ENCODE assay signal across 1 cellular context in the genomic region with DNA sequence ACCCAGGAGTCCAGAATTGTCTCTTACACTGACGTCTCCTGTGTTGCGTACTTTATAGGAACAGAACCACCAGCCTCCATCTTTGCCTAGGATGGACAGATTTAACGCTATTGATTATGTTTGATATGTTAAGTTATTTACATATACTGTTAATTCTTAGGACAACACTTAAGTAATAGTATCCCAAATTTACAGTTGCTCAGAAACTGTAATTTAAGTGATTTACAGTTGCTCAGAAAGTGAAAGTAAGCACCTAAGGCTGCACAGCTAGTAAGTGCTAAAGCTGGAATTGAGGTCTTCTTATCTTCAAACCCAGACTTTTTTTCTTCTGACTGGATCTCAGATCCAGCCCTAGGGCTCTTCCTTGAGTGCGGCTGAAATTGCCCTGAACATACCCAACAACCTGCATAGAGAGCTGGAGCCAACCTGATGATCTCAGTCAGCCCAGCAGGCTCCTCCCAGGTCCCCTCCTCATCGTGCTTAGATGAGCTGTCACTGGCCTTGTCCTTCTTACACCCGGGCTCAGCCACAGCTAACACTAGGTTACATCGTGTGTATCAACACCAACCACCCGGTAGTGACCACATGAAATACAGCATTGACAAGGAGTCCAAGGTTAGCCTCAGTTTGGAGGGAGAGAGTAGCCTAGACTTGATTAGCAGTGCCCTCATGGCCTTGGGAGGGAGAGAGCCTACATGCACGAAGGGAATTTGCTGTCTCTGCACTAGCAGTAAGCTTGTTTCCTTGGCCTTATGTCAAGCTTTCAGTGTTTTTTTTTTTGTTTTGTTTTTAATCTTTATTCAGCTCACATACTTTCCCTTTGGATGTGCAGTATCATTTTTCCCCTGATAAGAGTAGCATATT.
TF ChIP-seq lines count a peak whose summit lies in the region.

No MANE protein-coding gene starts in this region.

TF ChIP-seq in HepG2, 621 proteins besides CTCF, POLR2A, EP300 and RAD21 (continued from another document and continues in another):
- TF ChIP-seq ZNF883 (CRISPR knock-in tag; IDR thresholded peaks at IDR 0.05; ENCODE audit: not compliant biosample characterization) (peak; percentile 65), IRF2 (CRISPR knock-in tag; IDR thresholded peaks at IDR 0.05) (peak; percentile 98), SRSF9 (IDR thresholded peaks at IDR 0.05; ENCODE audit: borderline replicate concordance, insufficient read depth, low read depth, low read length, poor library complexity, severe bottlenecking) (no peak), ZNF780A (CRISPR knock-in tag; IDR thresholded peaks at IDR 0.05) (peak; percentile 75; the same call in 1 of the 2 replicates), ZNF850 (CRISPR knock-in tag; conservative IDR thresholded peaks at IDR 0.05) (no peak), SOX5 (CRISPR knock-in tag; IDR thresholded peaks at IDR 0.05; ENCODE audit: borderline replicate concordance) (peak; percentile 86), SOX13 (IDR thresholded peaks at IDR 0.05) (no peak), SOX13 (CRISPR knock-in tag; conservative IDR thresholded peaks at IDR 0.05 in 1 of 2, IDR thresholded peaks at IDR 0.05 in 1 of 2) (peak in 1 of 2 experiments; percentile 89; a peak in 2 of 4 replicates), RARA (CRISPR knock-in tag; IDR thresholded peaks at IDR 0.05) (peak; percentile 87), ZNF274 (CRISPR knock-in tag; IDR thresholded peaks at IDR 0.05) (peak; percentile 68; the same call in 1 of the 2 replicates), ZNF263 (CRISPR knock-in tag; IDR thresholded peaks at IDR 0.05) (peak; percentile 98), SETDB1 (CRISPR knock-in tag; IDR thresholded peaks at IDR 0.05; ENCODE audit: borderline replicate concordance) (no peak), ZNF777 (CRISPR knock-in tag; IDR thresholded peaks at IDR 0.05) (0 out of 2 replicates have a peak, but pooled peaks have one; percentile 20), ZNF180 (CRISPR knock-in tag; IDR thresholded peaks at IDR 0.05; ENCODE audit: borderline replicate concordance, low read depth) (no peak)
- TF ChIP-seq, protein P1, sequence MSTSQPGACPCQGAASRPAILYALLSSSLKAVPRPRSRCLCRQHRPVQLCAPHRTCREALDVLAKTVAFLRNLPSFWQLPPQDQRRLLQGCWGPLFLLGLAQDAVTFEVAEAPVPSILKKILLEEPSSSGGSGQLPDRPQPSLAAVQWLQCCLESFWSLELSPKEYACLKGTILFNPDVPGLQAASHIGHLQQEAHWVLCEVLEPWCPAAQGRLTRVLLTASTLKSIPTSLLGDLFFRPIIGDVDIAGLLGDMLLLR (CRISPR knock-in tag; IDR thresholded peaks at IDR 0.05) = 0 out of 2 replicates have a peak, but pooled peaks have one; percentile 39
- TF ChIP-seq, protein P2, sequence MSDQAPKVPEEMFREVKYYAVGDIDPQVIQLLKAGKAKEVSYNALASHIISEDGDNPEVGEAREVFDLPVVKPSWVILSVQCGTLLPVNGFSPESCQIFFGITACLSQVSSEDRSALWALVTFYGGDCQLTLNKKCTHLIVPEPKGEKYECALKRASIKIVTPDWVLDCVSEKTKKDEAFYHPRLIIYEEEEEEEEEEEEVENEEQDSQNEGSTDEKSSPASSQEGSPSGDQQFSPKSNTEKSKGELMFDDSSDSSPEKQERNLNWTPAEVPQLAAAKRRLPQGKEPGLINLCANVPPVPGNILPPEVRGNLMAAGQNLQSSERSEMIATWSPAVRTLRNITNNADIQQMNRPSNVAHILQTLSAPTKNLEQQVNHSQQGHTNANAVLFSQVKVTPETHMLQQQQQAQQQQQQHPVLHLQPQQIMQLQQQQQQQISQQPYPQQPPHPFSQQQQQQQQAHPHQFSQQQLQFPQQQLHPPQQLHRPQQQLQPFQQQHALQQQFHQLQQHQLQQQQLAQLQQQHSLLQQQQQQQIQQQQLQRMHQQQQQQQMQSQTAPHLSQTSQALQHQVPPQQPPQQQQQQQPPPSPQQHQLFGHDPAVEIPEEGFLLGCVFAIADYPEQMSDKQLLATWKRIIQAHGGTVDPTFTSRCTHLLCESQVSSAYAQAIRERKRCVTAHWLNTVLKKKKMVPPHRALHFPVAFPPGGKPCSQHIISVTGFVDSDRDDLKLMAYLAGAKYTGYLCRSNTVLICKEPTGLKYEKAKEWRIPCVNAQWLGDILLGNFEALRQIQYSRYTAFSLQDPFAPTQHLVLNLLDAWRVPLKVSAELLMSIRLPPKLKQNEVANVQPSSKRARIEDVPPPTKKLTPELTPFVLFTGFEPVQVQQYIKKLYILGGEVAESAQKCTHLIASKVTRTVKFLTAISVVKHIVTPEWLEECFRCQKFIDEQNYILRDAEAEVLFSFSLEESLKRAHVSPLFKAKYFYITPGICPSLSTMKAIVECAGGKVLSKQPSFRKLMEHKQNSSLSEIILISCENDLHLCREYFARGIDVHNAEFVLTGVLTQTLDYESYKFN (CRISPR knock-in tag; conservative IDR thresholded peaks at IDR 0.05) = peak; percentile 69
- TF ChIP-seq, protein P3, sequence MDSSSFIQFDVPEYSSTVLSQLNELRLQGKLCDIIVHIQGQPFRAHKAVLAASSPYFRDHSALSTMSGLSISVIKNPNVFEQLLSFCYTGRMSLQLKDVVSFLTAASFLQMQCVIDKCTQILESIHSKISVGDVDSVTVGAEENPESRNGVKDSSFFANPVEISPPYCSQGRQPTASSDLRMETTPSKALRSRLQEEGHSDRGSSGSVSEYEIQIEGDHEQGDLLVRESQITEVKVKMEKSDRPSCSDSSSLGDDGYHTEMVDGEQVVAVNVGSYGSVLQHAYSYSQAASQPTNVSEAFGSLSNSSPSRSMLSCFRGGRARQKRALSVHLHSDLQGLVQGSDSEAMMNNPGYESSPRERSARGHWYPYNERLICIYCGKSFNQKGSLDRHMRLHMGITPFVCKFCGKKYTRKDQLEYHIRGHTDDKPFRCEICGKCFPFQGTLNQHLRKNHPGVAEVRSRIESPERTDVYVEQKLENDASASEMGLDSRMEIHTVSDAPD (CRISPR knock-in tag; IDR thresholded peaks at IDR 0.05) = 0 out of 2 replicates have a peak, but pooled peaks have one; percentile 52
- TF ChIP-seq, protein P4, sequence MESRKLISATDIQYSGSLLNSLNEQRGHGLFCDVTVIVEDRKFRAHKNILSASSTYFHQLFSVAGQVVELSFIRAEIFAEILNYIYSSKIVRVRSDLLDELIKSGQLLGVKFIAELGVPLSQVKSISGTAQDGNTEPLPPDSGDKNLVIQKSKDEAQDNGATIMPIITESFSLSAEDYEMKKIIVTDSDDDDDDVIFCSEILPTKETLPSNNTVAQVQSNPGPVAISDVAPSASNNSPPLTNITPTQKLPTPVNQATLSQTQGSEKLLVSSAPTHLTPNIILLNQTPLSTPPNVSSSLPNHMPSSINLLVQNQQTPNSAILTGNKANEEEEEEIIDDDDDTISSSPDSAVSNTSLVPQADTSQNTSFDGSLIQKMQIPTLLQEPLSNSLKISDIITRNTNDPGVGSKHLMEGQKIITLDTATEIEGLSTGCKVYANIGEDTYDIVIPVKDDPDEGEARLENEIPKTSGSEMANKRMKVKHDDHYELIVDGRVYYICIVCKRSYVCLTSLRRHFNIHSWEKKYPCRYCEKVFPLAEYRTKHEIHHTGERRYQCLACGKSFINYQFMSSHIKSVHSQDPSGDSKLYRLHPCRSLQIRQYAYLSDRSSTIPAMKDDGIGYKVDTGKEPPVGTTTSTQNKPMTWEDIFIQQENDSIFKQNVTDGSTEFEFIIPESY (CRISPR knock-in tag; IDR thresholded peaks at IDR 0.05) = peak; percentile 77
- TF ChIP-seq, protein P5, sequence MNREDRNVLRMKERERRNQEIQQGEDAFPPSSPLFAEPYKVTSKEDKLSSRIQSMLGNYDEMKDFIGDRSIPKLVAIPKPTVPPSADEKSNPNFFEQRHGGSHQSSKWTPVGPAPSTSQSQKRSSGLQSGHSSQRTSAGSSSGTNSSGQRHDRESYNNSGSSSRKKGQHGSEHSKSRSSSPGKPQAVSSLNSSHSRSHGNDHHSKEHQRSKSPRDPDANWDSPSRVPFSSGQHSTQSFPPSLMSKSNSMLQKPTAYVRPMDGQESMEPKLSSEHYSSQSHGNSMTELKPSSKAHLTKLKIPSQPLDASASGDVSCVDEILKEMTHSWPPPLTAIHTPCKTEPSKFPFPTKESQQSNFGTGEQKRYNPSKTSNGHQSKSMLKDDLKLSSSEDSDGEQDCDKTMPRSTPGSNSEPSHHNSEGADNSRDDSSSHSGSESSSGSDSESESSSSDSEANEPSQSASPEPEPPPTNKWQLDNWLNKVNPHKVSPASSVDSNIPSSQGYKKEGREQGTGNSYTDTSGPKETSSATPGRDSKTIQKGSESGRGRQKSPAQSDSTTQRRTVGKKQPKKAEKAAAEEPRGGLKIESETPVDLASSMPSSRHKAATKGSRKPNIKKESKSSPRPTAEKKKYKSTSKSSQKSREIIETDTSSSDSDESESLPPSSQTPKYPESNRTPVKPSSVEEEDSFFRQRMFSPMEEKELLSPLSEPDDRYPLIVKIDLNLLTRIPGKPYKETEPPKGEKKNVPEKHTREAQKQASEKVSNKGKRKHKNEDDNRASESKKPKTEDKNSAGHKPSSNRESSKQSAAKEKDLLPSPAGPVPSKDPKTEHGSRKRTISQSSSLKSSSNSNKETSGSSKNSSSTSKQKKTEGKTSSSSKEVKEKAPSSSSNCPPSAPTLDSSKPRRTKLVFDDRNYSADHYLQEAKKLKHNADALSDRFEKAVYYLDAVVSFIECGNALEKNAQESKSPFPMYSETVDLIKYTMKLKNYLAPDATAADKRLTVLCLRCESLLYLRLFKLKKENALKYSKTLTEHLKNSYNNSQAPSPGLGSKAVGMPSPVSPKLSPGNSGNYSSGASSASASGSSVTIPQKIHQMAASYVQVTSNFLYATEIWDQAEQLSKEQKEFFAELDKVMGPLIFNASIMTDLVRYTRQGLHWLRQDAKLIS (CRISPR knock-in tag; IDR thresholded peaks at IDR 0.05) = 0 out of 2 replicates have a peak, but pooled peaks have one; percentile 53
- TF ChIP-seq, protein P6, sequence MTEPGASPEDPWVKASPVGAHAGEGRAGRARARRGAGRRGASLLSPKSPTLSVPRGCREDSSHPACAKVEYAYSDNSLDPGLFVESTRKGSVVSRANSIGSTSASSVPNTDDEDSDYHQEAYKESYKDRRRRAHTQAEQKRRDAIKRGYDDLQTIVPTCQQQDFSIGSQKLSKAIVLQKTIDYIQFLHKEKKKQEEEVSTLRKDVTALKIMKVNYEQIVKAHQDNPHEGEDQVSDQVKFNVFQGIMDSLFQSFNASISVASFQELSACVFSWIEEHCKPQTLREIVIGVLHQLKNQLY (CRISPR knock-in tag; IDR thresholded peaks at IDR 0.05) = peak; percentile 81
- TF ChIP-seq, protein P7, sequence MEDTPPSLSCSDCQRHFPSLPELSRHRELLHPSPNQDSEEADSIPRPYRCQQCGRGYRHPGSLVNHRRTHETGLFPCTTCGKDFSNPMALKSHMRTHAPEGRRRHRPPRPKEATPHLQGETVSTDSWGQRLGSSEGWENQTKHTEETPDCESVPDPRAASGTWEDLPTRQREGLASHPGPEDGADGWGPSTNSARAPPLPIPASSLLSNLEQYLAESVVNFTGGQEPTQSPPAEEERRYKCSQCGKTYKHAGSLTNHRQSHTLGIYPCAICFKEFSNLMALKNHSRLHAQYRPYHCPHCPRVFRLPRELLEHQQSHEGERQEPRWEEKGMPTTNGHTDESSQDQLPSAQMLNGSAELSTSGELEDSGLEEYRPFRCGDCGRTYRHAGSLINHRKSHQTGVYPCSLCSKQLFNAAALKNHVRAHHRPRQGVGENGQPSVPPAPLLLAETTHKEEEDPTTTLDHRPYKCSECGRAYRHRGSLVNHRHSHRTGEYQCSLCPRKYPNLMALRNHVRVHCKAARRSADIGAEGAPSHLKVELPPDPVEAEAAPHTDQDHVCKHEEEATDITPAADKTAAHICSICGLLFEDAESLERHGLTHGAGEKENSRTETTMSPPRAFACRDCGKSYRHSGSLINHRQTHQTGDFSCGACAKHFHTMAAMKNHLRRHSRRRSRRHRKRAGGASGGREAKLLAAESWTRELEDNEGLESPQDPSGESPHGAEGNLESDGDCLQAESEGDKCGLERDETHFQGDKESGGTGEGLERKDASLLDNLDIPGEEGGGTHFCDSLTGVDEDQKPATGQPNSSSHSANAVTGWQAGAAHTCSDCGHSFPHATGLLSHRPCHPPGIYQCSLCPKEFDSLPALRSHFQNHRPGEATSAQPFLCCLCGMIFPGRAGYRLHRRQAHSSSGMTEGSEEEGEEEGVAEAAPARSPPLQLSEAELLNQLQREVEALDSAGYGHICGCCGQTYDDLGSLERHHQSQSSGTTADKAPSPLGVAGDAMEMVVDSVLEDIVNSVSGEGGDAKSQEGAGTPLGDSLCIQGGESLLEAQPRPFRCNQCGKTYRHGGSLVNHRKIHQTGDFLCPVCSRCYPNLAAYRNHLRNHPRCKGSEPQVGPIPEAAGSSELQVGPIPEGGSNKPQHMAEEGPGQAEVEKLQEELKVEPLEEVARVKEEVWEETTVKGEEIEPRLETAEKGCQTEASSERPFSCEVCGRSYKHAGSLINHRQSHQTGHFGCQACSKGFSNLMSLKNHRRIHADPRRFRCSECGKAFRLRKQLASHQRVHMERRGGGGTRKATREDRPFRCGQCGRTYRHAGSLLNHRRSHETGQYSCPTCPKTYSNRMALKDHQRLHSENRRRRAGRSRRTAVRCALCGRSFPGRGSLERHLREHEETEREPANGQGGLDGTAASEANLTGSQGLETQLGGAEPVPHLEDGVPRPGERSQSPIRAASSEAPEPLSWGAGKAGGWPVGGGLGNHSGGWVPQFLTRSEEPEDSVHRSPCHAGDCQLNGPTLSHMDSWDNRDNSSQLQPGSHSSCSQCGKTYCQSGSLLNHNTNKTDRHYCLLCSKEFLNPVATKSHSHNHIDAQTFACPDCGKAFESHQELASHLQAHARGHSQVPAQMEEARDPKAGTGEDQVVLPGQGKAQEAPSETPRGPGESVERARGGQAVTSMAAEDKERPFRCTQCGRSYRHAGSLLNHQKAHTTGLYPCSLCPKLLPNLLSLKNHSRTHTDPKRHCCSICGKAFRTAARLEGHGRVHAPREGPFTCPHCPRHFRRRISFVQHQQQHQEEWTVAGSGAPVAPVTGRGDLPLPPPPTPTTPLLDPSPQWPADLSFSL (CRISPR knock-in tag; IDR thresholded peaks at IDR 0.05) = peak; percentile 68; the same call in 1 of the 2 replicates
- TF ChIP-seq, protein P8, sequence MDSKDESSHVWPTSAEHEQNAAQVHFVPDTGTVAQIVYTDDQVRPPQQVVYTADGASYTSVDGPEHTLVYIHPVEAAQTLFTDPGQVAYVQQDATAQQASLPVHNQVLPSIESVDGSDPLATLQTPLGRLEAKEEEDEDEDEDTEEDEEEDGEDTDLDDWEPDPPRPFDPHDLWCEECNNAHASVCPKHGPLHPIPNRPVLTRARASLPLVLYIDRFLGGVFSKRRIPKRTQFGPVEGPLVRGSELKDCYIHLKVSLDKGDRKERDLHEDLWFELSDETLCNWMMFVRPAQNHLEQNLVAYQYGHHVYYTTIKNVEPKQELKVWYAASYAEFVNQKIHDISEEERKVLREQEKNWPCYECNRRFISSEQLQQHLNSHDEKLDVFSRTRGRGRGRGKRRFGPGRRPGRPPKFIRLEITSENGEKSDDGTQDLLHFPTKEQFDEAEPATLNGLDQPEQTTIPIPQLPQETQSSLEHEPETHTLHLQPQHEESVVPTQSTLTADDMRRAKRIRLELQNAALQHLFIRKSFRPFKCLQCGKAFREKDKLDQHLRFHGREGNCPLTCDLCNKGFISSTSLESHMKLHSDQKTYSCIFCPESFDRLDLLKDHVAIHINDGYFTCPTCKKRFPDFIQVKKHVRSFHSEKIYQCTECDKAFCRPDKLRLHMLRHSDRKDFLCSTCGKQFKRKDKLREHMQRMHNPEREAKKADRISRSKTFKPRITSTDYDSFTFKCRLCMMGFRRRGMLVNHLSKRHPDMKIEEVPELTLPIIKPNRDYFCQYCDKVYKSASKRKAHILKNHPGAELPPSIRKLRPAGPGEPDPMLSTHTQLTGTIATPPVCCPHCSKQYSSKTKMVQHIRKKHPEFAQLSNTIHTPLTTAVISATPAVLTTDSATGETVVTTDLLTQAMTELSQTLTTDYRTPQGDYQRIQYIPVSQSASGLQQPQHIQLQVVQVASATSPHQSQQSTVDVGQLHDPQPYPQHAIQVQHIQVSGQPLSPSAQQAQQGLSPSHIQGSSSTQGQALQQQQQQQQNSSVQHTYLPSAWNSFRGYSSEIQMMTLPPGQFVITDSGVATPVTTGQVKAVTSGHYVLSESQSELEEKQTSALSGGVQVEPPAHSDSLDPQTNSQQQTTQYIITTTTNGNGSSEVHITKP (CRISPR knock-in tag; IDR thresholded peaks at IDR 0.05; ENCODE audit: low read depth) = peak; percentile 91
